26 cellular contexts compared by ENCODE assay signal in the genomic region with DNA sequence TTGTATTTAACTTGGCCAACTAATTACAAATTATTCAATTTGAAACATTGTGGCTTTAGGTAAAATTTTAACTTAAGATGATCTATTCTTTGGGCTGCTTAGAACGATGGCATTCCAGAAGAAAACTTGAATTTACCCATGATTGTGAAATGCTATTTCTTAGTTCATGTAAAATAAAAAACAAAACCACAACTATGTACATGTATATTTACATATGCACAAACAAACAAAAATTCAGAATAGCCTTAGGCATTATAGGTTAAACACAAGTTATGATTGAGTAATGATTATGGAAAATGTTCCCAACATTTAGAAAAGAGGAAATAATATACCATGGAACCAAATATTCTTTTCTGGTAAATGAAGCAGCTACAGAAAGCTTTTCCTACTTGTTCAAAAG.
"Had no signal": no experiment of that assay in that cellular context is flagged by ENCODE, and none has a peak within 500 bp of the region (broad histone marks: within the 10 kb centered on the region; RNA-seq: fewer than 3 reads in every experiment).

No MANE protein-coding gene starts in this region.

- H3K36me3 ChIP-seq: heart right ventricle, left lung, ovary, suprapubic skin, vagina had no signal

- H3K4me2 ChIP-seq: smooth muscle cell had no signal

- ATAC-seq: effector memory CD8-positive, alpha-beta T cell; heart right ventricle; left cardiac atrium; left lung; naive thymus-derived CD4-positive, alpha-beta T cell; psoas muscle; sciatic nerve; stimulated activated naive CD8-positive, alpha-beta T cell treated with anti-CD3 and anti-CD28 coated beads, Interleukin-15, amount 100 ng/mL, for 72 hours had no signal

- H3K27ac ChIP-seq: heart right ventricle, ovary, psoas muscle, suprapubic skin, vagina had no signal

- H3K27me3 ChIP-seq: heart right ventricle, left lung, ovary, suprapubic skin, vagina had no signal

- H3K4me1 ChIP-seq: vagina had no signal

- H3K9me3 ChIP-seq: heart right ventricle, left lung, ovary, psoas muscle, suprapubic skin, vagina had no signal

- H3K4me3 ChIP-seq: heart right ventricle, left lung, ovary, psoas muscle, smooth muscle cell, suprapubic skin, vagina had no signal

- DNase-seq: cortex of kidney; effector memory CD8-positive, alpha-beta T cell; foreskin melanocyte; glutamatergic neuron; heart right ventricle; hippocampal formation; left cardiac atrium; left lung; mesenchymal stem cell; naive thymus-derived CD4-positive, alpha-beta T cell; occipital lobe; ovary; posterior cingulate gyrus; psoas muscle; retina; stimulated activated CD4-positive, alpha-beta T cell treated with anti-CD3 and anti-CD28 coated beads, Interleukin-12 subunit alpha, Interleukin-12 subunit beta, amount 100 ng/mL, for 4 hours; stimulated activated CD4-positive, alpha-beta T cell treated with anti-CD3 and anti-CD28 coated beads, Interleukin-1b, Interleukin-23, amount 100 ng/mL, for 48 hours; stimulated activated CD4-positive, alpha-beta T cell treated with anti-CD3 and anti-CD28 coated beads, Interleukin-4, amount 100 ng/mL, for 1 hour; stimulated activated CD8-positive, alpha-beta memory T cell treated with anti-CD3 and anti-CD28 coated beads, Interleukin-4, amount 100 ng/mL, for 48 hours; stimulated activated naive CD4-positive, alpha-beta T cell; stimulated activated naive CD8-positive, alpha-beta T cell treated with anti-CD3 and anti-CD28 coated beads, Interleukin-15, amount 100 ng/mL, for 72 hours; trophoblast cell had no signal
